14 cellular contexts compared by ENCODE assay signal in genomic region chr6:3376888-3377535, GRCh38.
DNase-seq lines count a peak whose midpoint lies in the region; ATAC-seq, FAIRE-seq and TF ChIP-seq lines count a peak whose summit lies in the region.
"Had no signal": no experiment of that assay in that cellular context is flagged by ENCODE, and none has a peak within 500 bp of the region (broad histone marks: within the 10 kb centered on the region; RNA-seq: fewer than 3 reads in every experiment).

No MANE protein-coding gene starts in this region.

- H3K9me3 Mint-ChIP-seq in activated T-helper 17 cell treated with anti-CD3 and anti-CD28 coated beads, Interleukin-2, amount 50 U/mL, for 72 hours: no peaks in the 10 kb centered on the region
- no peaks in the 10 kb centered on the region for H3K9me3 Mint-ChIP-seq in activated CD4-positive, alpha-beta memory T cell treated with anti-CD3 and anti-CD28 coated beads for 36 hours

- H3K36me3 Mint-ChIP-seq in activated T-helper 17 cell treated with anti-CD3 and anti-CD28 coated beads, Interleukin-2, amount 50 U/mL, for 72 hours (ENCODE audit: low read depth): no peaks in the 10 kb centered on the region
- no peaks in the 10 kb centered on the region for H3K36me3 Mint-ChIP-seq in activated CD4-positive, alpha-beta memory T cell treated with anti-CD3 and anti-CD28 coated beads for 36 hours
- H3K36me3 Mint-ChIP-seq: activated CD8-positive, alpha-beta memory T cell treated with anti-CD3 and anti-CD28 coated beads, Interleukin-2, amount 10 ng/mL, durations not matched to agents 7 days and 5 days had no signal

- H3K27ac ChIP-seq in HepG2 (ENCODE audit: extremely low read length, insufficient read depth, low read length): peak overlapping the region; percentile 87
- H3K27ac ChIP-seq in temporal lobe (ENCODE audit: low read depth, low read length): peak overlapping the region; percentile 90
- no peak overlapping the region for H3K27ac ChIP-seq in foreskin keratinocyte
- no peak overlapping the region for H3K27ac ChIP-seq in ascending aorta

- peak; percentile 63 for DNase-seq in HepG2 (ENCODE audit: low spot score)
- no peak for DNase-seq in foreskin keratinocyte
- DNase-seq in ascending aorta (ENCODE audit: low spot score in 2 of 2): no peak
- DNase-seq in activated CD4-positive, alpha-beta memory T cell treated with anti-CD3 and anti-CD28 coated beads for 36 hours: no peak
- DNase-seq: activated CD8-positive, alpha-beta memory T cell treated with anti-CD3 and anti-CD28 coated beads, Interleukin-2, amount 10 ng/mL, durations not matched to agents 7 days and 5 days; activated gamma-delta T cell; DMS79; KG1; NCI-H1417 treated with DMSO at 0.1 percent for 48 hours; NCI-H510A treated with DMSO at 0.1 percent for 48 hours; T-helper 1 cell had no signal

- no peak for TF ChIP-seq RAD21 in HepG2 (CRISPR knock-in tag; IDR thresholded peaks at IDR 0.05)

- no peaks in the 10 kb centered on the region for H3K36me3 ChIP-seq in Loucy (ENCODE audit: insufficient read depth, low read length)
- peaks cover 1 to 8% of the 10 kb centered on the region in 2 experiments; a peak in 2 of 5 replicates for H3K36me3 ChIP-seq in HepG2 (replicated peaks in 1 of 2; ENCODE audit: control insufficient read depth in 1 of 2, insufficient read depth in 2 of 2, low read length in 2 of 2)
- H3K36me3 ChIP-seq in ascending aorta: no peaks in the 10 kb centered on the region

- no peak overlapping the region for H3K4me3 Mint-ChIP-seq in activated T-helper 17 cell treated with anti-CD3 and anti-CD28 coated beads, Interleukin-2, amount 50 U/mL, for 72 hours
- H3K4me3 Mint-ChIP-seq in activated CD4-positive, alpha-beta memory T cell treated with anti-CD3 and anti-CD28 coated beads for 36 hours: no peak overlapping the region
- H3K4me3 Mint-ChIP-seq: activated CD8-positive, alpha-beta memory T cell treated with anti-CD3 and anti-CD28 coated beads, Interleukin-2, amount 10 ng/mL, durations not matched to agents 7 days and 5 days had no signal

- no peaks in the 10 kb centered on the region for H3K27me3 Mint-ChIP-seq in activated T-helper 17 cell treated with anti-CD3 and anti-CD28 coated beads, Interleukin-2, amount 50 U/mL, for 72 hours
- no peaks in the 10 kb centered on the region for H3K27me3 Mint-ChIP-seq in activated CD4-positive, alpha-beta memory T cell treated with anti-CD3 and anti-CD28 coated beads for 36 hours

- H3K9me3 ChIP-seq in Loucy (ENCODE audit: insufficient read depth, low read depth, low read length) (no peaks in the 10 kb centered on the region), HepG2 (ENCODE audit: low read length) (no peaks in the 10 kb centered on the region), ascending aorta (no peaks in the 10 kb centered on the region)

- peaks cover 74% of the 10 kb centered on the region for H3K4me1 ChIP-seq in Loucy (ENCODE audit: insufficient read depth, low read length, poor library complexity, severe bottlenecking)
- H3K4me1 ChIP-seq in HepG2 (ENCODE audit: insufficient read depth, low read length): peaks cover 100% of the 10 kb centered on the region
- peaks cover 9% of the 10 kb centered on the region for H3K4me1 ChIP-seq in foreskin keratinocyte
- no peaks in the 10 kb centered on the region for H3K4me1 ChIP-seq in ascending aorta

- H3K79me2 ChIP-seq in Loucy (ENCODE audit: insufficient read depth, low read length) (no peaks in the 10 kb centered on the region), HepG2 (ENCODE audit: insufficient read depth, low read length) (peaks cover 86% of the 10 kb centered on the region)

- H2AFZ ChIP-seq in Loucy (ENCODE audit: low read length): no peak overlapping the region
- no peak overlapping the region for H2AFZ ChIP-seq in HepG2 (ENCODE audit: low read length)

- TF ChIP-seq CTCF in Loucy (conservative IDR thresholded peaks at IDR 0.05; ENCODE audit: low read length) (no peak), HepG2 (CRISPR knock-in tag; IDR thresholded peaks at IDR 0.05) (no peak), foreskin keratinocyte (conservative IDR thresholded peaks at IDR 0.05) (no peak), ascending aorta (IDR thresholded peaks at IDR 0.05) (no peak)

- peak overlapping the region; percentile 87 for H3K4me2 ChIP-seq in Loucy (ENCODE audit: low read depth, low read length, poor library complexity, severe bottlenecking)
- peak overlapping the region; percentile 45 for H3K4me2 ChIP-seq in HepG2 (ENCODE audit: low read depth, low read length)

- H3K27ac Mint-ChIP-seq in activated T-helper 17 cell treated with anti-CD3 and anti-CD28 coated beads, Interleukin-2, amount 50 U/mL, for 72 hours: no peak overlapping the region
- no peak overlapping the region for H3K27ac Mint-ChIP-seq in activated CD4-positive, alpha-beta memory T cell treated with anti-CD3 and anti-CD28 coated beads for 36 hours
- H3K27ac Mint-ChIP-seq: activated CD8-positive, alpha-beta memory T cell treated with anti-CD3 and anti-CD28 coated beads, Interleukin-2, amount 10 ng/mL, durations not matched to agents 7 days and 5 days had no signal

- POLR2A ChIA-PET in HepG2 (lab: Yijun Ruan, JAX): interaction anchor here (1.5 to 9.2 kb wide), 5 partner anchors 11 to 80 kb away, joined by 3 to 271 read pairs (median 12); partner anchors contain the start of gene SLC22A23
- POLR2A ChIA-PET in activated CD4-positive, alpha-beta memory T cell treated with anti-CD3 and anti-CD28 coated beads for 36 hours (lab: Charles Lee): no interaction called here

- H3K4me1 Mint-ChIP-seq in activated T-helper 17 cell treated with anti-CD3 and anti-CD28 coated beads, Interleukin-2, amount 50 U/mL, for 72 hours: peaks cover 14% of the 10 kb centered on the region
- peaks cover 22% of the 10 kb centered on the region for H3K4me1 Mint-ChIP-seq in activated CD4-positive, alpha-beta memory T cell treated with anti-CD3 and anti-CD28 coated beads for 36 hours (ENCODE audit: low read depth)

- intact Hi-C loops in HepG2 (cut with micrococcal nuclease; ENCODE audit: unreplicated experiment): no loop called here
- intact Hi-C loops in ascending aorta (cut with DNase I): no loop called here
- intact Hi-C loops in activated CD4-positive, alpha-beta memory T cell treated with anti-CD3 and anti-CD28 coated beads for 36 hours (cut with micrococcal nuclease): no loop called here

- FAIRE-seq in HepG2 (lab: Jason Lieb, UNC): no peak

- ATAC-seq in activated T-helper 17 cell treated with anti-CD3 and anti-CD28 coated beads, Interleukin-2, amount 50 U/mL, for 72 hours (replicated peaks): peak; percentile 5
- ATAC-seq in HepG2 (no peak), foreskin keratinocyte (no peak)
- ATAC-seq: activated CD8-positive, alpha-beta memory T cell treated with anti-CD3 and anti-CD28 coated beads, Interleukin-2, amount 10 ng/mL, durations not matched to agents 7 days and 5 days had no signal

- H3K9me2 ChIP-seq in Loucy (replicated peaks; ENCODE audit: low read depth, low read length): no peaks in the 10 kb centered on the region

- WGBS in HepG2 (ENCODE audit: low lambda C conversion rate): 78% methylated on average over 3 of the region's 3 CpGs

- 0 out of 4 replicates have a peak, but pooled peaks of 1 of the 2 experiments have one; percentile 19 for TF ChIP-seq POLR2A in HepG2 (IDR thresholded peaks at IDR 0.05; ENCODE audit: insufficient read depth in 1 of 2, low read depth in 2 of 2, low read length in 2 of 2)

- TF ChIP-seq EP300 in HepG2 (IDR thresholded peaks at IDR 0.05; ENCODE audit: low read depth in 2 of 2, low read length in 2 of 2) (peak in 1 of 2 experiments; percentile 50; a peak in 1 of 4 replicates), HepG2 (CRISPR knock-in tag; IDR thresholded peaks at IDR 0.05; ENCODE audit: borderline replicate concordance) (peak; percentile 23; the same call in 1 of the 2 replicates)

- H3K27me3 ChIP-seq in Loucy (ENCODE audit: insufficient read depth, low read length, poor library complexity, severe bottlenecking) (no peaks in the 10 kb centered on the region), HepG2 (ENCODE audit: control insufficient read depth in 1 of 2, insufficient read depth in 2 of 2, low read length in 2 of 2) (no peaks in the 10 kb centered on the region), foreskin keratinocyte (no peaks in the 10 kb centered on the region), ascending aorta (no peaks in the 10 kb centered on the region)

- H3K4me3 ChIP-seq in Loucy (ENCODE audit: low read length, poor library complexity, severe bottlenecking) (no peak overlapping the region), HepG2 (replicated peaks in 1 of 3; ENCODE audit: insufficient read depth in 1 of 3, low read depth in 2 of 3, low read length in 3 of 3) (no peak overlapping the region; a peak in 1 of 6 replicates), ascending aorta (no peak overlapping the region)

- BruUV-seq in HepG2 (replicated peaks; lab: Mats Ljungman, UMichigan): no TSS peak

- H3F3A ChIP-seq in Loucy (ENCODE audit: low read depth): no peaks in the 10 kb centered on the region

- CTCF ChIA-PET in HepG2 (lab: Yijun Ruan, JAX; ENCODE audit: low intra/inter-chr PET ratio, low total read pairs): no interaction called here
- CTCF ChIA-PET in activated CD4-positive, alpha-beta memory T cell treated with anti-CD3 and anti-CD28 coated beads for 36 hours (lab: Charles Lee): interaction anchor here (2.4 kb wide), 1 partner anchor 355 kb away, joined by 5 read pairs; no protein-coding TSS in a partner anchor

- H3K9ac ChIP-seq in Loucy (ENCODE audit: low read depth, low read length, poor library complexity, severe bottlenecking) (peak overlapping the region; percentile 34), HepG2 (ENCODE audit: insufficient read depth, low read depth, low read length) (peak overlapping the region; percentile 60)

- H4K20me1 ChIP-seq in Loucy (ENCODE audit: insufficient read depth, low read length, poor library complexity, severe bottlenecking) (no peaks in the 10 kb centered on the region), HepG2 (ENCODE audit: insufficient read depth, low read length) (no peaks in the 10 kb centered on the region)

- in situ Hi-C loops in HepG2 (cut with HindIII; ENCODE audit: extremely low pct_ligation_motif_present, low pct_unique_long_range_greater_than_20kb): no loop called here

TF ChIP-seq in HepG2, 621 proteins besides CTCF, POLR2A, EP300 and RAD21 (continues in another document):
- no peak for TF ChIP-seq SKI (IDR thresholded peaks at IDR 0.05; ENCODE audit: partially characterized antibody)

Comparison
In these comparisons a context has a peak if more than half of its experiments do, and no peak if none do; other contexts are left out.
1. H3K27ac ChIP-seq: peak in HepG2 (single experiment) and temporal lobe (single experiment); none in foreskin keratinocyte (single experiment) and ascending aorta (0 of 2).